Comparison of ENCODE assay signal across 12 cellular contexts in genomic region chr20:54479138-54479906, GRCh38. TPM values are rescaled to one million over a fixed set of nuclear protein-coding genes. Genes with fewer than 3 reads are reported as not detected.
DNase-seq lines count a peak whose midpoint lies in the region; ATAC-seq, FAIRE-seq and TF ChIP-seq lines count a peak whose summit lies in the region.
"Had no signal": no experiment of that assay in that cellular context is flagged by ENCODE, and none has a peak within 500 bp of the region (broad histone marks: within the 10 kb centered on the region; RNA-seq: fewer than 3 reads in every experiment).

No MANE protein-coding gene starts in this region.

- no peak for ATAC-seq in GM21390 (IDR thresholded peaks at IDR 0.05; ENCODE audit: unreplicated experiment)

- no peaks in the 10 kb centered on the region for H3K9me2 ChIP-seq in OCI-LY1 (ENCODE audit: low read depth, low read length)

- no peak for FAIRE-seq in GM19239 (lab: Jason Lieb, UNC)

- CTCF ChIA-PET in AG04449 (lab: Yijun Ruan, JAX) = interaction anchor here (1.4 kb wide), 1 partner anchor 168 kb away, joined by 6 read pairs; no protein-coding TSS in a partner anchor

- H3K79me2 ChIP-seq in OCI-LY1 (ENCODE audit: insufficient read depth, low read length) = no peaks in the 10 kb centered on the region

- H3K27me3 ChIP-seq in OCI-LY1 (ENCODE audit: insufficient read depth, low read length) = no peaks in the 10 kb centered on the region
- H3K27me3 ChIP-seq: thyroid gland had no signal

- no peak overlapping the region for H3K9ac ChIP-seq in OCI-LY1 (ENCODE audit: low read length)

- no peak overlapping the region for H2AFZ ChIP-seq in OCI-LY1 (ENCODE audit: low read length)

- H3K4me3 ChIP-seq in AG04449 (ENCODE audit: low read depth, low read length) (no peak overlapping the region), OCI-LY1 (ENCODE audit: low read depth, low read length, poor library complexity, severe bottlenecking) (no peak overlapping the region), fibroblast of pulmonary artery (replicated peaks; ENCODE audit: low read depth, low read length) (no peak overlapping the region)
- H3K4me3 ChIP-seq: thyroid gland had no signal

- POLR2A ChIA-PET in AG04449 (lab: Yijun Ruan, JAX) = interaction anchor here (0.6 kb wide), 1 partner anchor 37 kb away, joined by 3 read pairs; no protein-coding TSS in a partner anchor

- no peak for DNase-seq in AG04449 (ENCODE audit: low read depth, low spot score)
- DNase-seq in GM19239 (ENCODE audit: insufficient read length, low spot score) = peak; percentile 9
- no peak for DNase-seq in fibroblast of pulmonary artery (ENCODE audit: low read depth)
- no peak for DNase-seq in H4 (ENCODE audit: low spot score)
- no peak for DNase-seq in NCI-H524 treated with DMSO at 0.1 percent for 48 hours (lab: John Stamatoyannopoulos, UW)
- DNase-seq in NCI-H1048 (lab: John Stamatoyannopoulos, UW) = no peak
- DNase-seq: activated T-cell treated with anti-CD3 and anti-CD28 coated beads, Interleukin-2, amount 50 U/mL, for 24 hours; EL; NCI-H1930; thyroid gland had no signal

- H3K36me3 ChIP-seq in OCI-LY1 (ENCODE audit: insufficient read depth, low read length) = no peaks in the 10 kb centered on the region
- H3K36me3 ChIP-seq: thyroid gland had no signal

- no peaks in the 10 kb centered on the region for H3K4me1 ChIP-seq in OCI-LY1 (ENCODE audit: insufficient read depth, low read length, severe bottlenecking)

- no peaks in the 10 kb centered on the region for H3K9me3 ChIP-seq in OCI-LY1 (ENCODE audit: low read length)
- H3K9me3 ChIP-seq: thyroid gland had no signal

- no peak overlapping the region for H3K4me2 ChIP-seq in OCI-LY1 (ENCODE audit: low read length)

- TF ChIP-seq CTCF in AG04449 (IDR thresholded peaks at IDR 0.05; ENCODE audit: insufficient read depth, low read length, missing control alignments) (peak; percentile 21), OCI-LY1 (IDR thresholded peaks at IDR 0.05; ENCODE audit: low read length) (peak; percentile 28; the same call in 1 of the 2 replicates), fibroblast of pulmonary artery (IDR thresholded peaks at IDR 0.05; ENCODE audit: low read length, missing control alignments) (peak; percentile 40)

- H3K27ac ChIP-seq in OCI-LY1 (ENCODE audit: low read depth, low read length, poor library complexity, severe bottlenecking) = no peak overlapping the region
- H3K27ac ChIP-seq: thyroid gland had no signal

- H4K20me1 ChIP-seq in OCI-LY1 (ENCODE audit: insufficient read depth, low read length) = no peaks in the 10 kb centered on the region

- H3F3A ChIP-seq in OCI-LY1 (ENCODE audit: insufficient read depth, low read length) = no peaks in the 10 kb centered on the region

RNA-seq across cellular contexts. Expression of gene DOK5, which starts 3.9 kb away (rescaled TPM):
- total RNA-seq in H4 (2014; rRNA removed; shearing (Covaris generic)) = 1.2 TPM in 1 of 2 replicates, not detected in the other
